19 cellular contexts compared by ENCODE assay signal in genomic region chr21:21286170-21286798, GRCh38.
A peak's percentile ranks its signal among the peaks of the same experiment; 100 is the strongest.
DNase-seq lines count a peak whose midpoint lies in the region; ATAC-seq, FAIRE-seq and TF ChIP-seq lines count a peak whose summit lies in the region.
"Had no signal": no experiment of that assay in that cellular context is flagged by ENCODE, and none has a peak within 500 bp of the region (broad histone marks: within the 10 kb centered on the region; RNA-seq: fewer than 3 reads in every experiment).

No MANE protein-coding gene starts in this region.

- no TSS peak for BruUV-seq in HepG2 (replicated peaks; lab: Mats Ljungman, UMichigan)

- intact Hi-C loops in HepG2 (cut with micrococcal nuclease; ENCODE audit: unreplicated experiment): no loop called here
- intact Hi-C loops in right lobe of liver (cut with DNase I): no loop called here

- WGBS in liver: 27% methylated on average over 4 of the region's 4 CpGs
- WGBS in HepG2 (ENCODE audit: low lambda C conversion rate): 3% methylated on average over 4 of the region's 4 CpGs
- WGBS in right lobe of liver (ENCODE audit: insufficient coverage, low coverage, low lambda C conversion rate, missing lambda C conversion rate): 22% methylated on average over 4 of the region's 4 CpGs

- in situ Hi-C loops in HepG2 (cut with HindIII; ENCODE audit: extremely low pct_ligation_motif_present, low pct_unique_long_range_greater_than_20kb): no loop called here

- H3K4me3 ChIP-seq in liver (ENCODE audit: low read depth in 1 of 3, low read length in 3 of 3) (peak overlapping the region in 1 of 3 donors; percentile 10), HepG2 (replicated peaks in 1 of 3; ENCODE audit: insufficient read depth in 1 of 3, low read depth in 2 of 3, low read length in 3 of 3) (no peak overlapping the region), right lobe of liver (no peak overlapping the region)
- H3K4me3 ChIP-seq: A549, GM23338 had no signal

- no peak overlapping the region for H2AFZ ChIP-seq in HepG2 (ENCODE audit: low read length)
- H2AFZ ChIP-seq: GM23338 had no signal

- no peaks in the 10 kb centered on the region for H3K9me3 ChIP-seq in liver (ENCODE audit: control insufficient read depth in 4 of 4, low read length in 3 of 4)
- H3K9me3 ChIP-seq in HepG2 (ENCODE audit: low read length): peaks cover 81% of the 10 kb centered on the region
- no peaks in the 10 kb centered on the region for H3K9me3 ChIP-seq in right lobe of liver
- H3K9me3 ChIP-seq: A549 had no signal

- no peak for ATAC-seq in HepG2
- ATAC-seq in right lobe of liver: peak; percentile 95 to 99 (median 98)
- no peak for ATAC-seq in HG02970 (IDR thresholded peaks at IDR 0.05; ENCODE audit: low FRiP score, unreplicated experiment)
- ATAC-seq: A549; CD8-positive, alpha-beta T cell; GM23338 had no signal

- H3K4me1 ChIP-seq in liver (ENCODE audit: control insufficient read depth in 4 of 4, insufficient read depth in 4 of 4, low read length in 3 of 4): peaks cover 1 to 41% (median 28%) of the 10 kb centered on the region in 4 donors
- H3K4me1 ChIP-seq in HepG2 (ENCODE audit: insufficient read depth, low read length): no peaks in the 10 kb centered on the region
- H3K4me1 ChIP-seq in right lobe of liver: peaks cover 0 to 14% (median 3%) of the 10 kb centered on the region in 4 donors
- H3K4me1 ChIP-seq: A549 had no signal

- TF ChIP-seq POLR2A in HepG2 (IDR thresholded peaks at IDR 0.05; ENCODE audit: insufficient read depth in 1 of 2, low read depth in 2 of 2, low read length in 2 of 2) (no peak), right lobe of liver (IDR thresholded peaks at IDR 0.05) (no peak), GM12891 (IDR thresholded peaks at IDR 0.05; ENCODE audit: low read depth, low read length) (no peak)

- no peak overlapping the region for H3K4me2 ChIP-seq in HepG2 (ENCODE audit: low read depth, low read length)
- H3K4me2 ChIP-seq: A549, GM23338 had no signal

- no peak for FAIRE-seq in HepG2 (lab: Jason Lieb, UNC)
- FAIRE-seq in GM12891 (lab: Jason Lieb, UNC): no peak
- FAIRE-seq: A549, D721Med, G401.6, GM12892 had no signal

- no peaks in the 10 kb centered on the region for H3K27me3 ChIP-seq in liver (ENCODE audit: control insufficient read depth in 4 of 4, insufficient read depth in 4 of 4, low read length in 3 of 4)
- H3K27me3 ChIP-seq in HepG2 (ENCODE audit: control insufficient read depth in 1 of 2, insufficient read depth in 2 of 2, low read length in 2 of 2): no peaks in the 10 kb centered on the region
- H3K27me3 ChIP-seq in right lobe of liver: no peaks in the 10 kb centered on the region

- H3K27ac ChIP-seq in liver (ENCODE audit: low read depth in 1 of 2, low read length in 2 of 2): no peak overlapping the region
- no peak overlapping the region for H3K27ac ChIP-seq in HepG2 (ENCODE audit: extremely low read length, insufficient read depth, low read length)
- H3K27ac ChIP-seq in right lobe of liver: no peak overlapping the region
- H3K27ac ChIP-seq: A549 had no signal

- TF ChIP-seq EP300 in HepG2 (IDR thresholded peaks at IDR 0.05; ENCODE audit: low read depth in 2 of 2, low read length in 2 of 2) (no peak), HepG2 (CRISPR knock-in tag; IDR thresholded peaks at IDR 0.05; ENCODE audit: borderline replicate concordance) (no peak)

- no peak for DNase-seq in HepG2 (ENCODE audit: low spot score)
- DNase-seq in NAMALWA (ENCODE audit: low spot score): peak; percentile 34
- DNase-seq in RPMI8226: peak; percentile 22
- peak in 1 of 3 donors; percentile 55 for DNase-seq in right lobe of liver
- no peak for DNase-seq in GM12891 (ENCODE audit: insufficient read length, low spot score)
- no peak for DNase-seq in activated gamma-delta T cell treated with Interleukin-2 at 50 U/mL for 16 hours
- DNase-seq: CD8-positive, alpha-beta T cell; COR-L47; DMS153; DMS79 treated with DMSO at 0.1 percent for 48 hours; EL; H7 had no signal

- TF ChIP-seq CTCF in liver (IDR thresholded peaks at IDR 0.05; ENCODE audit: low read depth, low read length, missing input control) (no peak), HepG2 (CRISPR knock-in tag; IDR thresholded peaks at IDR 0.05) (no peak), right lobe of liver (IDR thresholded peaks at IDR 0.05) (no peak)

- H4K20me1 ChIP-seq in HepG2 (ENCODE audit: insufficient read depth, low read length): no peaks in the 10 kb centered on the region

- CTCF ChIA-PET in HepG2 (lab: Yijun Ruan, JAX; ENCODE audit: low intra/inter-chr PET ratio, low total read pairs): no interaction called here

- POLR2A ChIA-PET in HepG2 (lab: Yijun Ruan, JAX): no interaction called here

- no peak overlapping the region for H3K9ac ChIP-seq in liver (ENCODE audit: low read depth in 1 of 2, low read length in 2 of 2)
- no peak overlapping the region for H3K9ac ChIP-seq in HepG2 (ENCODE audit: insufficient read depth, low read depth, low read length)

- H3K79me2 ChIP-seq in HepG2 (ENCODE audit: insufficient read depth, low read length): no peaks in the 10 kb centered on the region

- H3K36me3 ChIP-seq in liver (ENCODE audit: control insufficient read depth in 4 of 4, insufficient read depth in 3 of 4, low read depth in 1 of 4, low read length in 3 of 4): no peaks in the 10 kb centered on the region
- no peaks in the 10 kb centered on the region for H3K36me3 ChIP-seq in HepG2 (replicated peaks in 1 of 2; ENCODE audit: control insufficient read depth in 1 of 2, insufficient read depth in 2 of 2, low read length in 2 of 2)
- no peaks in the 10 kb centered on the region for H3K36me3 ChIP-seq in right lobe of liver

- peak; percentile 11 to 27 for TF ChIP-seq RAD21 in liver (IDR thresholded peaks at IDR 0.05)
- TF ChIP-seq RAD21 in HepG2 (CRISPR knock-in tag; IDR thresholded peaks at IDR 0.05): no peak

TF ChIP-seq in liver, 16 proteins besides CTCF, POLR2A, EP300 and RAD21 (continues in another document):
- TF ChIP-seq TAF1 (conservative IDR thresholded peaks at IDR 0.05) (no peak), RXRA (IDR thresholded peaks at IDR 0.05) (peak; percentile 60), NR2F2 (IDR thresholded peaks at IDR 0.05) (peak; percentile 13), ATF3 (IDR thresholded peaks at IDR 0.05) (peak; percentile 20), FOXA1 (IDR thresholded peaks at IDR 0.05) (peak; percentile 14), SP1 (IDR thresholded peaks at IDR 0.05) (peak; percentile 49), GABPA (IDR thresholded peaks at IDR 0.05 in 1 of 2, conservative IDR thresholded peaks at IDR 0.05 in 1 of 2) (no peak)
- TF ChIP-seq, protein P1, sequence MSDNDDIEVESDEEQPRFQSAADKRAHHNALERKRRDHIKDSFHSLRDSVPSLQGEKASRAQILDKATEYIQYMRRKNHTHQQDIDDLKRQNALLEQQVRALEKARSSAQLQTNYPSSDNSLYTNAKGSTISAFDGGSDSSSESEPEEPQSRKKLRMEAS (IDR thresholded peaks at IDR 0.05): peak; percentile 26

TF ChIP-seq in HepG2, 621 proteins besides CTCF, POLR2A, EP300 and RAD21:
- TF ChIP-seq PAF1 (CRISPR knock-in tag; IDR thresholded peaks at IDR 0.05) (no peak), ZNF382 (CRISPR knock-in tag; IDR thresholded peaks at IDR 0.05; ENCODE audit: borderline replicate concordance) (no peak), ZNF17 (CRISPR knock-in tag; IDR thresholded peaks at IDR 0.05) (no peak), U2AF1 (optimal IDR thresholded peaks at IDR 0.05; ENCODE audit: low read depth, low read length) (no peak), ZFP41 (CRISPR knock-in tag; IDR thresholded peaks at IDR 0.05; ENCODE audit: borderline replicate concordance) (no peak), MTF1 (CRISPR knock-in tag; IDR thresholded peaks at IDR 0.05) (no peak), ZFP37 (CRISPR knock-in tag; IDR thresholded peaks at IDR 0.05; ENCODE audit: borderline replicate concordance) (no peak)

TF ChIP-seq in GM12891, 5 proteins besides CTCF, POLR2A, EP300 and RAD21:
- TF ChIP-seq POLR2AphosphoS5 (IDR thresholded peaks at IDR 0.05; ENCODE audit: low read depth, low read length) (no peak), SPI1 (IDR thresholded peaks at IDR 0.05; ENCODE audit: low read depth, low read length) (no peak), POU2F2 (IDR thresholded peaks at IDR 0.05; ENCODE audit: low read depth, low read length) (no peak), PAX5 (IDR thresholded peaks at IDR 0.05; ENCODE audit: insufficient read depth, low read length, severe bottlenecking) (no peak), TAF1 (IDR thresholded peaks at IDR 0.05; ENCODE audit: low read depth, low read length) (no peak)
TF ChIP-seq in GM12891: peak in this region for 0.

Comparison
In these comparisons a context has a peak if more than half of its experiments do, and no peak if none do; other contexts are left out.
1. ATAC-seq: peak in right lobe of liver (4 of 4); none in HepG2 (single experiment) and HG02970 (single experiment).
2. DNase-seq: peak in NAMALWA (single experiment) and RPMI8226 (single experiment); none in HepG2 (single experiment), GM12891 (single experiment) and activated gamma-delta T cell treated with Interleukin-2 at 50 U/mL for 16 hours (single experiment).